In genomic region chr3:90092994-90093393, GRCh38 we compare ENCODE assay signal across 9 cellular contexts.
DNase-seq lines count a peak whose midpoint lies in the region; ATAC-seq and TF ChIP-seq lines count a peak whose summit lies in the region.
"Had no signal": no experiment of that assay in that cellular context is flagged by ENCODE, and none has a peak within 500 bp of the region (broad histone marks: within the 10 kb centered on the region; RNA-seq: fewer than 3 reads in every experiment).

No MANE protein-coding gene starts in this region.

- POLR2A ChIA-PET in AG04450 (lab: Yijun Ruan, JAX), result no interaction called here

- TF ChIP-seq CTCF in AG04450 (IDR thresholded peaks at IDR 0.05; ENCODE audit: low read depth, low read length), result peak; percentile 47

- intact Hi-C loops in head of caudate nucleus (cut with DNase I), result no loop called here

- no peaks in the 10 kb centered on the region for H3K36me3 ChIP-seq in H7 (replicated peaks; ENCODE audit: control insufficient read depth, insufficient read depth, low read length)
- H3K36me3 ChIP-seq: suprapubic skin had no signal

- H3K27me3 ChIP-seq in AG04450 (ENCODE audit: control insufficient read depth, insufficient read depth, low read length) (no peaks in the 10 kb centered on the region), H7 (ENCODE audit: control insufficient read depth, insufficient read depth, low read length) (no peaks in the 10 kb centered on the region)
- H3K27me3 ChIP-seq: suprapubic skin had no signal

- no peak for DNase-seq in AG04450 (ENCODE audit: low read depth, low spot score)
- DNase-seq in H7, result peak; percentile 2
- DNase-seq in SHP77 (lab: John Stamatoyannopoulos, UW), result peak; percentile 35 to 40
- DNase-seq in inferior parietal cortex (ENCODE audit: extremely low spot score), result peak; percentile 29
- no peak for DNase-seq in C1 segment of cervical spinal cord (lab: John Stamatoyannopoulos, UW)
- DNase-seq in head of caudate nucleus, result no peak

- CTCF ChIA-PET in AG04450 (lab: Charles Lee), result no interaction called here

- no peak overlapping the region for H3K4me3 ChIP-seq in AG04450 (ENCODE audit: low read depth, low read length)
- H3K4me3 ChIP-seq in H7 (ENCODE audit: insufficient read depth, low read depth, low read length), result no peak overlapping the region
- H3K4me3 ChIP-seq: suprapubic skin had no signal

- no peak for ATAC-seq in GM18517 (IDR thresholded peaks at IDR 0.05; ENCODE audit: unreplicated experiment)
- no peak for ATAC-seq in HG03039 (IDR thresholded peaks at IDR 0.05; ENCODE audit: unreplicated experiment)

- no peak overlapping the region for H3K27ac ChIP-seq in AG04450 (ENCODE audit: low read depth, low read length)
- H3K27ac ChIP-seq: suprapubic skin had no signal

- H3K9me3 ChIP-seq in AG04450 (ENCODE audit: control insufficient read depth, insufficient read depth, low read length), result no peaks in the 10 kb centered on the region
- H3K9me3 ChIP-seq: suprapubic skin had no signal

Comparison
In these comparisons a context has a peak if more than half of its experiments do, and no peak if none do; other contexts are left out.
1. DNase-seq: peak in H7 (single experiment), SHP77 (2 of 2) and inferior parietal cortex (single experiment); none in AG04450 (single experiment), C1 segment of cervical spinal cord (0 of 14) and head of caudate nucleus (0 of 42).